ENCODE assay signal across 9 cellular contexts in the genomic region with DNA sequence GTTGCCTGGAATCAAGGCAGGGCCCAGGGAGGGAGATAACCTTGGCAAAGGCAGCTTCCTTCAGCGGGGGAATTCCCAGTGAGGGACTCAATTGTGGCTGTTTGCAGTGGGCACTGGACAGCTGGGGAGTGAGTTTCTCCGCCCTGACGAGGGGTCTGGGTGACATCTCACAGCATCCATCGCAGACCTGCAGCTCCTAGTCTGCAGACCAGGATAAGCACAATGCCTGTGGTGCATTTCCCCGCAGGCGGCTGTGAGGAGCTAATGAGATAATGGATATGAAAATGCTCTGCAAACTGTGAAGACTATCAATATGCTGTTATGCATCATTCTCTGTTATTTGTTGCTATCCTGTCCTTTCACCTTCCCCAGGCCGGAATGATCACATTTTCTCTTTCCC. TPM values are rescaled to one million over a fixed set of nuclear protein-coding genes. Genes with fewer than 3 reads are reported as not detected.
DNase-seq lines count a peak whose midpoint lies in the region; ATAC-seq, FAIRE-seq and TF ChIP-seq lines count a peak whose summit lies in the region.
"Had no signal": no experiment of that assay in that cellular context is flagged by ENCODE, and none has a peak within 500 bp of the region (broad histone marks: within the 10 kb centered on the region; RNA-seq: fewer than 3 reads in every experiment).

No MANE protein-coding gene starts in this region.

- DNase-seq in A549 (ENCODE audit: low read depth in 1 of 2, low spot score in 1 of 2): no peak
- peak; percentile 10 for DNase-seq in NCI-H1048 (lab: John Stamatoyannopoulos, UW)
- DNase-seq in nephron progenitor cell: no peak
- no peak for DNase-seq in DMS 273 (lab: John Stamatoyannopoulos, UW; ENCODE audit: unreplicated experiment)
- no peak for DNase-seq in cerebellum (ENCODE audit: low spot score)
- DNase-seq in activated CD4-positive, alpha-beta memory T cell treated with anti-CD3 and anti-CD28 coated beads, Interleukin-2, amount 10 ng/mL, durations not matched to agents 7 days and 5 days: no peak
- no peak for DNase-seq in glomerular visceral epithelial cell (ENCODE audit: extremely low spot score)
- DNase-seq: right cardiac atrium had no signal

- peak overlapping the region in 3 of 5 experiments; percentile 83 to 95 (median 91) for H3K27ac Mint-ChIP-seq in brain
- H3K27ac Mint-ChIP-seq in nephron progenitor cell: peak overlapping the region; percentile 98
- no peak overlapping the region for H3K27ac Mint-ChIP-seq in activated CD4-positive, alpha-beta memory T cell treated with anti-CD3 and anti-CD28 coated beads, Interleukin-2, amount 10 ng/mL, durations not matched to agents 7 days and 5 days

- H3K4me3 ChIP-seq in A549: no peak overlapping the region

- peaks cover under 1% of the 10 kb centered on the region for H3K27me3 Mint-ChIP-seq in brain
- H3K27me3 Mint-ChIP-seq in nephron progenitor cell (ENCODE audit: low read depth, poor library complexity): no peaks in the 10 kb centered on the region
- H3K27me3 Mint-ChIP-seq in activated CD4-positive, alpha-beta memory T cell treated with anti-CD3 and anti-CD28 coated beads, Interleukin-2, amount 10 ng/mL, durations not matched to agents 7 days and 5 days: peaks cover 25% of the 10 kb centered on the region

- TF ChIP-seq POLR2A in A549 (IDR thresholded peaks at IDR 0.05; ENCODE audit: low read length): no peak

- no peak for TF ChIP-seq CTCF in A549 (IDR thresholded peaks at IDR 0.05)
- TF ChIP-seq CTCF in brain (conservative IDR thresholded peaks at IDR 0.05): no peak
- no peak for TF ChIP-seq CTCF in nephron progenitor cell (IDR thresholded peaks at IDR 0.05)

- H3K4me3 Mint-ChIP-seq in brain (no peak overlapping the region), nephron progenitor cell (peak overlapping the region; percentile 67)
- no peak overlapping the region for H3K4me3 Mint-ChIP-seq in activated CD4-positive, alpha-beta memory T cell treated with anti-CD3 and anti-CD28 coated beads, Interleukin-2, amount 10 ng/mL, durations not matched to agents 7 days and 5 days

- peaks cover 28% of the 10 kb centered on the region for H3K4me1 ChIP-seq in A549

- no peak for FAIRE-seq in A549 (lab: Jason Lieb, UNC)

- WGBS in A549 (ENCODE audit: missing lambda C conversion rate): 88% methylated on average over 7 of the region's 7 CpGs

- POLR2A ChIA-PET in A549 (lab: Yijun Ruan, JAX): no interaction called here
- POLR2A ChIA-PET in activated CD4-positive, alpha-beta memory T cell treated with anti-CD3 and anti-CD28 coated beads, Interleukin-2, amount 10 ng/mL, durations not matched to agents 7 days and 5 days (lab: Charles Lee): interaction anchor here (1.7 to 1.9 kb wide), 2 partner anchors 10 to 30 kb away, joined by 4 to 9 read pairs; partner anchors contain the start of gene CYP1B1

- H3K9me3 Mint-ChIP-seq in brain (peaks cover 11 to 21% (median 14%) of the 10 kb centered on the region in 5 experiments), nephron progenitor cell (peaks cover 33% of the 10 kb centered on the region)
- peaks cover 5% of the 10 kb centered on the region for H3K9me3 Mint-ChIP-seq in activated CD4-positive, alpha-beta memory T cell treated with anti-CD3 and anti-CD28 coated beads, Interleukin-2, amount 10 ng/mL, durations not matched to agents 7 days and 5 days

- no peak for TF ChIP-seq RAD21 in A549 (conservative IDR thresholded peaks at IDR 0.05 in 1 of 2, IDR thresholded peaks at IDR 0.05 in 1 of 2)

- H3K27ac ChIP-seq in A549: peak overlapping the region; percentile 62 to 73; a peak in 5 of 6 replicates

- no peak overlapping the region; the same call in 2 of the 3 replicates for H3K4me2 ChIP-seq in A549

- peaks cover 3% of the 10 kb centered on the region for H3K36me3 Mint-ChIP-seq in brain
- H3K36me3 Mint-ChIP-seq in nephron progenitor cell (ENCODE audit: low read depth): peaks cover 13% of the 10 kb centered on the region
- no peaks in the 10 kb centered on the region for H3K36me3 Mint-ChIP-seq in activated CD4-positive, alpha-beta memory T cell treated with anti-CD3 and anti-CD28 coated beads, Interleukin-2, amount 10 ng/mL, durations not matched to agents 7 days and 5 days (ENCODE audit: low read depth)

- no peak for TF ChIP-seq EP300 in A549 (IDR thresholded peaks at IDR 0.05)

- H3K4me1 Mint-ChIP-seq in brain (peaks cover 16% of the 10 kb centered on the region), nephron progenitor cell (peaks cover 50% of the 10 kb centered on the region)
- peaks cover 26% of the 10 kb centered on the region for H3K4me1 Mint-ChIP-seq in activated CD4-positive, alpha-beta memory T cell treated with anti-CD3 and anti-CD28 coated beads, Interleukin-2, amount 10 ng/mL, durations not matched to agents 7 days and 5 days

- CTCF ChIA-PET in A549 (lab: Yijun Ruan, JAX): interaction anchor here (0.5 to 3.2 kb wide), 9 partner anchors 8 to 237 kb away, joined by 3 to 15 read pairs (median 3); partner anchors contain the start of gene CYP1B1
- CTCF ChIA-PET in activated CD4-positive, alpha-beta memory T cell treated with anti-CD3 and anti-CD28 coated beads, Interleukin-2, amount 10 ng/mL, durations not matched to agents 7 days and 5 days (lab: Charles Lee): interaction anchor here (1.6 kb wide), 1 partner anchor 29 kb away, joined by 9 read pairs; the partner anchor contains the start of gene CYP1B1

- H3K9me3 ChIP-seq in A549: no peaks in the 10 kb centered on the region

- ATAC-seq in A549: no peak

TF ChIP-seq in A549, 52 proteins besides CTCF, POLR2A, EP300 and RAD21:
- TF ChIP-seq RARB (CRISPR knock-in tag; IDR thresholded peaks at IDR 0.05): no peak
- TF ChIP-seq FOSL2 (IDR thresholded peaks at IDR 0.05): no peak
- TF ChIP-seq FOSL2 (CRISPR knock-in tag; IDR thresholded peaks at IDR 0.05): no peak
- no peak for TF ChIP-seq NFE2L2 (conservative IDR thresholded peaks at IDR 0.05; ENCODE audit: low read length)
- no peak for TF ChIP-seq JUN (IDR thresholded peaks at IDR 0.05)
- TF ChIP-seq RCOR1 (IDR thresholded peaks at IDR 0.05; ENCODE audit: low read depth, low read length): no peak
- no peak for TF ChIP-seq MAZ (IDR thresholded peaks at IDR 0.05; ENCODE audit: borderline replicate concordance, low read depth, low read length)
- TF ChIP-seq NR3C1 (IDR thresholded peaks at IDR 0.05): no peak
- TF ChIP-seq, protein P1, sequence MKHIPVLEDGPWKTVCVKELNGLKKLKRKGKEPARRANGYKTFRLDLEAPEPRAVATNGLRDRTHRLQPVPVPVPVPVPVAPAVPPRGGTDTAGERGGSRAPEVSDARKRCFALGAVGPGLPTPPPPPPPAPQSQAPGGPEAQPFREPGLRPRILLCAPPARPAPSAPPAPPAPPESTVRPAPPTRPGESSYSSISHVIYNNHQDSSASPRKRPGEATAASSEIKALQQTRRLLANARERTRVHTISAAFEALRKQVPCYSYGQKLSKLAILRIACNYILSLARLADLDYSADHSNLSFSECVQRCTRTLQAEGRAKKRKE (CRISPR knock-in tag; IDR thresholded peaks at IDR 0.05; ENCODE audit: low read depth): no peak
- TF ChIP-seq BHLHE40 (IDR thresholded peaks at IDR 0.05; ENCODE audit: low read depth, low read length): no peak
- no peak for TF ChIP-seq EHMT2 (IDR thresholded peaks at IDR 0.05; ENCODE audit: low read depth)
- no peak for TF ChIP-seq KDM5A (IDR thresholded peaks at IDR 0.05)
- no peak for TF ChIP-seq ZFP36 (IDR thresholded peaks at IDR 0.05; ENCODE audit: borderline replicate concordance, partially characterized antibody)
- no peak for TF ChIP-seq MAFK (IDR thresholded peaks at IDR 0.05; ENCODE audit: partially characterized antibody)
- no peak for TF ChIP-seq HOXA7 (CRISPR knock-in tag; IDR thresholded peaks at IDR 0.05)

RNA-seq across cellular contexts. Expression of gene CYP1B1, which starts 30.0 kb away (rescaled TPM):
- polyA plus RNA-seq in A549 (2011; rRNA removed) (13.1 and 13.2 TPM in 2 replicates), A549 (2017; fragmentation: RNase III; extraction: RNeasy Plus Mini Kit Qiagen cat#74134 plus additional on column Dnase treatment) (4.4 to 5.5 TPM (median 5.3 TPM) in 3 replicates), brain (ENCODE audit: insufficient read depth, low read depth, low replicate concordance) (1.3 TPM)
- polyA plus RNA-seq in A549 (2012; cell fraction: cytosol; rRNA removed): 14.6 and 20.8 TPM in 2 replicates
- polyA plus RNA-seq in A549 (2012; cell fraction: nucleus; rRNA removed): 28.1 and 45.8 TPM in 2 replicates
- 29.1 and 30.7 TPM in 2 replicates for polyA minus RNA-seq in A549 (2011; rRNA and poly(A)+ RNA removed)
- 23.7 TPM for total RNA-seq in cerebellum
- total RNA-seq in activated CD4-positive, alpha-beta memory T cell treated with anti-CD3 and anti-CD28 coated beads, Interleukin-2, amount 10 ng/mL, durations not matched to agents 7 days and 5 days: 10 to 100 TPM; 17.1 to 19.4 TPM
